11 cellular contexts compared by ENCODE assay signal in the genomic region with DNA sequence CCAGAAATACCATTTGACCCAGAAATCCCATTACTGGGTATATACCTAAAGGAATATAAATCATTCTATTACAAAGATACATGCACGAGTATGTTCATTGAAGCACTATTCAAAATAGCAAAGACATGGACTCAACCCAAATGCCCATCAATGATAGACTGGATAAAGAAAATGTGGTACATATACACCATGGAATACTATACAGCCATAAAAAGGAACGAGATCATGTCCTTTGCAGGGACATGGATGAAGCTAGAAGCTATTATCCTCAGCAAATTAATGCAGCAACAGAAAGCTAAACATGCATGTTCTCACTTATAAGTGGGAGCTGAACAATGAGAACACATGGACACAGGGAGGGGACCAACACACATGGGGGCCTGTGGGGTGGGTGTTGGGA. TPM values are rescaled to one million over a fixed set of nuclear protein-coding genes. Genes with fewer than 3 reads are reported as not detected.
DNase-seq lines count a peak whose midpoint lies in the region; ATAC-seq and TF ChIP-seq lines count a peak whose summit lies in the region.
"Not testable (repeated sequence)": the region's sequence is repeated elsewhere in the genome, so short reads cannot be mapped to it uniquely, and the experiment has no call there.
"Had no signal": no experiment of that assay in that cellular context is flagged by ENCODE, and none has a peak within 500 bp of the region (broad histone marks: within the 10 kb centered on the region; RNA-seq: fewer than 3 reads in every experiment).

No MANE protein-coding gene starts in this region.

- H3K9me3 ChIP-seq in AG04450 (ENCODE audit: control insufficient read depth, insufficient read depth, low read length); HAP-1; Peyer's patch; gastroesophageal sphincter; muscle layer of duodenum (ENCODE audit: control insufficient read depth in 1 of 2, low read length in 2 of 2): not testable (repeated sequence)

- not testable (repeated sequence) for H3K27ac ChIP-seq in AG04450 (ENCODE audit: low read depth, low read length)
- H3K27ac ChIP-seq in Peyer's patch (peak overlapping the region; percentile 97 to 99 (median 98)), gastroesophageal sphincter (peak overlapping the region in 3 of 4 donors; percentile 88 to 99 (median 93)), muscle layer of duodenum (ENCODE audit: low read length) (peak overlapping the region; percentile 97), skin epidermis (peak overlapping the region in 17 of 21 experiments; percentile 95 to 100 (median 98))

- DNase-seq in AG04450 (ENCODE audit: low read depth, low spot score); HAP-1 (ENCODE audit: low spot score in 2 of 2); Peyer's patch; activated CD8-positive, alpha-beta T cell treated with anti-CD3 and anti-CD28 coated beads, Interleukin-2, amount 10 ng/mL, durations not matched to agents 7 days and 5 days: not testable (repeated sequence)

- H3K4me3 ChIP-seq in AG04450 (ENCODE audit: low read depth, low read length) (peak overlapping the region; percentile 84; the same call in 1 of the 2 replicates), HAP-1 (peak overlapping the region; percentile 87; the same call in 1 of the 2 replicates), Peyer's patch (peak overlapping the region in 2 of 4 donors; percentile 80 to 85), gastroesophageal sphincter (peak overlapping the region in 1 of 2 donors; percentile 59), muscle layer of duodenum (ENCODE audit: low read depth in 1 of 2, low read length in 2 of 2) (peak overlapping the region; percentile 90), skin epidermis (peak overlapping the region in 6 of 7 experiments; percentile 58 to 76 (median 67))

- 42 to 58% methylated on average over 1 to 2 of the region's 2 CpGs for WGBS in gastroesophageal sphincter (ENCODE audit: low coverage in 1 of 2), 2 donors

- not testable (repeated sequence) for H3K36me3 ChIP-seq in HAP-1 (replicated peaks); Peyer's patch; gastroesophageal sphincter; muscle layer of duodenum (ENCODE audit: control insufficient read depth in 1 of 2, insufficient read depth in 2 of 2, low read length in 2 of 2)

- TF ChIP-seq EP300 in gastroesophageal sphincter (IDR thresholded peaks at IDR 0.05): not testable (repeated sequence)

- not testable (repeated sequence) for H3K27me3 ChIP-seq in AG04450 (ENCODE audit: control insufficient read depth, insufficient read depth, low read length); HAP-1 (ENCODE audit: low read depth); Peyer's patch; gastroesophageal sphincter; muscle layer of duodenum (ENCODE audit: low read depth, low read length)

- CTCF ChIA-PET in AG04450 (lab: Charles Lee): interaction anchor here (0.6 to 2.3 kb wide), 3 partner anchors 19 to 858 kb away, joined by 5 to 10 read pairs (median 5); no protein-coding TSS in a partner anchor
- CTCF ChIA-PET in activated CD8-positive, alpha-beta T cell treated with anti-CD3 and anti-CD28 coated beads, Interleukin-2, amount 10 ng/mL, durations not matched to agents 7 days and 5 days (lab: Charles Lee): interaction anchor here (1.5 to 9.0 kb wide), 3 partner anchors 11 to 21 kb away, joined by 4 to 58 read pairs (median 13); no protein-coding TSS in a partner anchor

- TF ChIP-seq POLR2A in Peyer's patch (IDR thresholded peaks at IDR 0.05); gastroesophageal sphincter (IDR thresholded peaks at IDR 0.05): not testable (repeated sequence)

- not testable (repeated sequence) for H3K27me3 Mint-ChIP-seq in activated CD8-positive, alpha-beta T cell treated with anti-CD3 and anti-CD28 coated beads, Interleukin-2, amount 10 ng/mL, durations not matched to agents 7 days and 5 days (ENCODE audit: low read depth); brain

- ATAC-seq in activated CD8-positive, alpha-beta T cell treated with anti-CD3 and anti-CD28 coated beads, Interleukin-2, amount 10 ng/mL, durations not matched to agents 7 days and 5 days; gastroesophageal sphincter: not testable (repeated sequence)

- not testable (repeated sequence) for TF ChIP-seq CTCF in AG04450 (IDR thresholded peaks at IDR 0.05; ENCODE audit: low read depth, low read length); Peyer's patch (IDR thresholded peaks at IDR 0.05); brain (conservative IDR thresholded peaks at IDR 0.05); gastroesophageal sphincter (IDR thresholded peaks at IDR 0.05)

- H3K9me3 Mint-ChIP-seq in activated CD8-positive, alpha-beta T cell treated with anti-CD3 and anti-CD28 coated beads, Interleukin-2, amount 10 ng/mL, durations not matched to agents 7 days and 5 days (ENCODE audit: insufficient read depth); brain: not testable (repeated sequence)

- H3K4me1 Mint-ChIP-seq in activated CD8-positive, alpha-beta T cell treated with anti-CD3 and anti-CD28 coated beads, Interleukin-2, amount 10 ng/mL, durations not matched to agents 7 days and 5 days (ENCODE audit: low read depth): peaks cover 34% of the 10 kb centered on the region
- H3K4me1 Mint-ChIP-seq in brain: peaks cover 27% of the 10 kb centered on the region

- H3K4me3 Mint-ChIP-seq in activated CD8-positive, alpha-beta T cell treated with anti-CD3 and anti-CD28 coated beads, Interleukin-2, amount 10 ng/mL, durations not matched to agents 7 days and 5 days: peak overlapping the region; percentile 89
- peak overlapping the region; percentile 95 to 100 (median 97) for H3K4me3 Mint-ChIP-seq in brain

- H3K4me1 ChIP-seq in HAP-1; muscle layer of duodenum (ENCODE audit: control insufficient read depth in 1 of 2, insufficient read depth in 2 of 2, low read length in 2 of 2): not testable (repeated sequence)
- peaks cover 0 to 12% (median 5%) of the 10 kb centered on the region in 4 donors for H3K4me1 ChIP-seq in Peyer's patch
- H3K4me1 ChIP-seq in gastroesophageal sphincter: peaks cover 0 to 20% (median 6%) of the 10 kb centered on the region in 3 donors

- H3K27ac Mint-ChIP-seq in activated CD8-positive, alpha-beta T cell treated with anti-CD3 and anti-CD28 coated beads, Interleukin-2, amount 10 ng/mL, durations not matched to agents 7 days and 5 days: peak overlapping the region; percentile 98
- H3K27ac Mint-ChIP-seq in brain: peak overlapping the region; percentile 96 to 99 (median 98)

- in situ Hi-C loops in HAP-1 (cut with MboI; ENCODE audit: low sequenced_read_pairs): not testable (repeated sequence)

- POLR2A ChIA-PET in AG04450 (lab: Yijun Ruan, JAX): interaction anchor here (0.6 kb wide), 1 partner anchor 103 kb away, joined by 3 read pairs; no protein-coding TSS in a partner anchor
- POLR2A ChIA-PET in activated CD8-positive, alpha-beta T cell treated with anti-CD3 and anti-CD28 coated beads, Interleukin-2, amount 10 ng/mL, durations not matched to agents 7 days and 5 days (lab: Charles Lee): interaction anchor here (1.2 to 1.8 kb wide), 3 partner anchors 24 to 80 kb away, joined by 4 read pairs; a partner anchor contains a TSS

- not testable (repeated sequence) for H3K36me3 Mint-ChIP-seq in activated CD8-positive, alpha-beta T cell treated with anti-CD3 and anti-CD28 coated beads, Interleukin-2, amount 10 ng/mL, durations not matched to agents 7 days and 5 days (ENCODE audit: low read depth); brain

RNA-seq across cellular contexts. Expression of a gene that starts 1.2 kb away (rescaled TPM):
- polyA plus RNA-seq in AG04450 (2011; rRNA removed) (9.0 and 11.7 TPM in 2 replicates), brain (ENCODE audit: insufficient read depth, low read depth, low replicate concordance) (13.2 TPM)
- 5.4 and 5.7 TPM in 2 replicates for polyA minus RNA-seq in AG04450 (2011; rRNA and poly(A)+ RNA removed)
- total RNA-seq in Peyer's patch (100 to 1,000 TPM in 3 of 4 donors, 10 to 100 TPM in 1; 70.6 to 394 (median 120) TPM), gastroesophageal sphincter (10 to 100 TPM; 18.9 to 30.2 (median 24.9) TPM)
- 10 to 100 TPM; 22.5 to 23.2 TPM for total RNA-seq in activated CD8-positive, alpha-beta T cell treated with anti-CD3 and anti-CD28 coated beads, Interleukin-2, amount 10 ng/mL, durations not matched to agents 7 days and 5 days

RNA-seq across cellular contexts. Expression of a gene that starts 5.5 kb away (rescaled TPM):
- polyA plus RNA-seq in AG04450 (2011; rRNA removed) (not detected in 2 replicates), brain (ENCODE audit: insufficient read depth, low read depth, low replicate concordance) (not detected)
- polyA minus RNA-seq in AG04450 (2011; rRNA and poly(A)+ RNA removed): not detected in 2 replicates
- total RNA-seq in Peyer's patch (10 to 100 TPM in 1 of 4 donors, 1 to 10 TPM in 1, not detected in 2; 6.3 to 85.8 TPM), gastroesophageal sphincter (not detected)
- under 1 TPM; 0.52 to 0.68 TPM for total RNA-seq in activated CD8-positive, alpha-beta T cell treated with anti-CD3 and anti-CD28 coated beads, Interleukin-2, amount 10 ng/mL, durations not matched to agents 7 days and 5 days
- total RNA-seq: A673, fibroblast of villous mesenchyme, HT1080 had no signal

RNA-seq across cellular contexts. Expression of a gene that starts 24.5 kb away (rescaled TPM):
- polyA plus RNA-seq in AG04450 (2011; rRNA removed) (20.7 and 22.3 TPM in 2 replicates), brain (ENCODE audit: insufficient read depth, low read depth, low replicate concordance) (18.9 TPM)
- polyA minus RNA-seq in AG04450 (2011; rRNA and poly(A)+ RNA removed): 17.9 and 18.8 TPM in 2 replicates
- total RNA-seq in Peyer's patch (10 to 100 TPM; 53.8 to 86.5 (median 79.6) TPM), gastroesophageal sphincter (10 to 100 TPM; 13.9 to 28.0 (median 22.8) TPM)
- total RNA-seq in activated CD8-positive, alpha-beta T cell treated with anti-CD3 and anti-CD28 coated beads, Interleukin-2, amount 10 ng/mL, durations not matched to agents 7 days and 5 days: 100 to 1,000 TPM; 113 to 120 TPM

RNA-seq across cellular contexts. Expression of a gene that starts 48.0 kb away (rescaled TPM):
- polyA plus RNA-seq in AG04450 (2011; rRNA removed): 0.22 and 0.50 TPM in 2 replicates
- 0.17 and 8.4 TPM in 2 replicates for polyA minus RNA-seq in AG04450 (2011; rRNA and poly(A)+ RNA removed)
- 100 to 1,000 TPM in 1 of 4 donors, 1 to 10 TPM in 1, under 1 TPM in 1, not detected in 1; 0.35 to 142 (median 2.0) TPM for total RNA-seq in Peyer's patch
- 1 to 10 TPM; 1.8 to 2.1 TPM for total RNA-seq in activated CD8-positive, alpha-beta T cell treated with anti-CD3 and anti-CD28 coated beads, Interleukin-2, amount 10 ng/mL, durations not matched to agents 7 days and 5 days
- 0.51 TPM for polyA plus RNA-seq in brain (ENCODE audit: insufficient read depth, low read depth, low replicate concordance)
- total RNA-seq in gastroesophageal sphincter: under 1 TPM in 1 of 4 donors, not detected in 3; 0.31 TPM
- total RNA-seq: HT1080 had no signal

RNA-seq across cellular contexts. Expression of a gene that starts 48.3 kb away (rescaled TPM):
- 21.9 and 23.6 TPM in 2 replicates for polyA plus RNA-seq in AG04450 (2011; rRNA removed)
- 19.2 and 21.3 TPM in 2 replicates for polyA minus RNA-seq in AG04450 (2011; rRNA and poly(A)+ RNA removed)
- total RNA-seq in Peyer's patch: 10 to 100 TPM; 30.5 to 49.7 (median 36.3) TPM
- total RNA-seq in activated CD8-positive, alpha-beta T cell treated with anti-CD3 and anti-CD28 coated beads, Interleukin-2, amount 10 ng/mL, durations not matched to agents 7 days and 5 days: 10 to 100 TPM; 28.3 to 29.0 TPM
- 44.6 TPM for polyA plus RNA-seq in brain (ENCODE audit: insufficient read depth, low read depth, low replicate concordance)
- total RNA-seq in gastroesophageal sphincter: 10 to 100 TPM; 17.6 to 25.6 (median 20.2) TPM
